Comparison of ENCODE assay signal across 11 cellular contexts in genomic region chr5:54455413-54456157, GRCh38. TPM values are rescaled to one million over a fixed set of nuclear protein-coding genes. Genes with fewer than 3 reads are reported as not detected.
DNase-seq lines count a peak whose midpoint lies in the region; ATAC-seq, FAIRE-seq and TF ChIP-seq lines count a peak whose summit lies in the region.
"Had no signal": no experiment of that assay in that cellular context is flagged by ENCODE, and none has a peak within 500 bp of the region (broad histone marks: within the 10 kb centered on the region; RNA-seq: fewer than 3 reads in every experiment).

Gene HSPB3, plus strand, starts transcription at chr5:54455699. Its CDS starts 91 bp downstream, at chr5:54455790.

- peaks cover 0 to 8% (median 3%) of the 10 kb centered on the region in 4 experiments; a peak in 5 of 7 replicates for H3K4me1 ChIP-seq in H1 (replicated peaks in 1 of 4; ENCODE audit: control insufficient read depth in 3 of 4, insufficient read depth in 4 of 4, low read length in 3 of 4)
- peaks cover 2% of the 10 kb centered on the region for H3K4me1 ChIP-seq in mesenchymal stem cell (ENCODE audit: control insufficient read depth, insufficient read depth, low read depth, low read length)
- H3K4me1 ChIP-seq: left lung had no signal

- no peak for ATAC-seq in HG02840 (IDR thresholded peaks at IDR 0.05; ENCODE audit: low FRiP score, unreplicated experiment)
- ATAC-seq: left lung had no signal

- no peak within 1 kb of the TSS for H4K91ac ChIP-seq in H1 (replicated peaks; ENCODE audit: insufficient read length, low read length)
- no peak within 1 kb of the TSS for H4K91ac ChIP-seq in mesenchymal stem cell (ENCODE audit: low read length)

- POLR2A ChIA-PET in H1 (lab: Charles Lee; ENCODE audit: partially characterized antibody), result no interaction called here

- H3K14ac ChIP-seq in H1 (ENCODE audit: insufficient read length) (no peak within 1 kb of the TSS), mesenchymal stem cell (ENCODE audit: low read length in 2 of 2) (no peak within 1 kb of the TSS)

- H3K79me1 ChIP-seq in H1 (ENCODE audit: low read depth, low read length) (no peaks in the 10 kb centered on the region), mesenchymal stem cell (replicated peaks; ENCODE audit: low read length, poor library complexity, severe bottlenecking) (no peaks in the 10 kb centered on the region)

- H3K4me3 ChIP-seq in HFF-Myc (replicated peaks; ENCODE audit: low read depth, low read length) (peak within 1 kb of the TSS; percentile 11; the same call in 1 of the 2 replicates), H1 (ENCODE audit: extremely low read depth in 1 of 4, insufficient read depth in 2 of 4, low read depth in 3 of 4, low read length in 4 of 4) (no peak within 1 kb of the TSS), mesenchymal stem cell (ENCODE audit: insufficient read depth in 1 of 2, low read depth in 1 of 2, low read length in 2 of 2) (no peak within 1 kb of the TSS)
- H3K4me3 ChIP-seq: left lung had no signal

- no peak within 1 kb of the TSS for H2BK120ac ChIP-seq in H1 (replicated peaks; ENCODE audit: low read depth, low read length)
- H2BK120ac ChIP-seq in mesenchymal stem cell (ENCODE audit: low read depth, low read length), result no peak within 1 kb of the TSS

- no peak within 1 kb of the TSS for H3K9ac ChIP-seq in H1 (replicated peaks in 1 of 4; ENCODE audit: extremely low read depth in 1 of 4, low read depth in 3 of 4, low read length in 3 of 4)
- H3K9ac ChIP-seq in mesenchymal stem cell (ENCODE audit: low read length), result no peak within 1 kb of the TSS

- peak; percentile 93 for DNase-seq in A172 (ENCODE audit: low spot score)
- DNase-seq in HFF-Myc (ENCODE audit: extremely low read depth, low read depth), result peak; percentile 72
- no peak for DNase-seq in H1 (ENCODE audit: low read depth in 1 of 2, low spot score in 2 of 2)
- peak; percentile 80 for DNase-seq in mesenchymal stem cell
- no peak for DNase-seq in cerebellar nuclear complex (lab: John Stamatoyannopoulos, UW)
- DNase-seq in GM13977 (ENCODE audit: low spot score), result no peak
- no peak for DNase-seq in cortex of kidney (lab: John Stamatoyannopoulos, UW)
- DNase-seq: COR-L47, left lung had no signal

- H2BK15ac ChIP-seq in H1 (ENCODE audit: low read length) (no peak within 1 kb of the TSS), mesenchymal stem cell (ENCODE audit: low read depth, poor library complexity, severe bottlenecking) (no peak within 1 kb of the TSS)

- no peak within 1 kb of the TSS for H4K8ac ChIP-seq in H1 (ENCODE audit: extremely low read depth, insufficient read depth, low read length)
- peak within 1 kb of the TSS; percentile 62 for H4K8ac ChIP-seq in mesenchymal stem cell (ENCODE audit: low read length)

- no peak within 1 kb of the TSS for H3K56ac ChIP-seq in H1 (replicated peaks; ENCODE audit: insufficient read length, low read depth, low read length)

- H2AFZ ChIP-seq in H1 (ENCODE audit: low read length) (peak within 1 kb of the TSS; percentile 50), mesenchymal stem cell (ENCODE audit: low read depth, low read length) (no peak within 1 kb of the TSS)

- no peak within 1 kb of the TSS for H3K18ac ChIP-seq in H1 (ENCODE audit: extremely low read depth, low read length)
- peak within 1 kb of the TSS in 1 of 2 experiments; percentile 28 for H3K18ac ChIP-seq in mesenchymal stem cell (ENCODE audit: low read depth in 1 of 2, low read length in 2 of 2)

- no peak within 1 kb of the TSS for H3K23ac ChIP-seq in H1 (ENCODE audit: insufficient read length)
- no peak within 1 kb of the TSS for H3K23ac ChIP-seq in mesenchymal stem cell (ENCODE audit: low read length in 2 of 2)

- no peak within 1 kb of the TSS for H4K5ac ChIP-seq in H1 (ENCODE audit: insufficient read length, low read depth, low read length)

- in situ Hi-C loops in GM13977 (cut with MboI; ENCODE audit: low pct_unique_long_range_greater_than_20kb, low sequenced_read_pairs, unreplicated experiment), result no loop called here

- TF ChIP-seq RAD21 in H1 (IDR thresholded peaks at IDR 0.05 in 1 of 2, conservative IDR thresholded peaks at IDR 0.05 in 1 of 2; ENCODE audit: low read depth in 2 of 2, low read length in 2 of 2), result no peak

- no peaks in the 10 kb centered on the region for H3K27me3 ChIP-seq in H1 (replicated peaks in 1 of 4; ENCODE audit: control insufficient read depth in 3 of 4, extremely low read depth in 1 of 4, insufficient read depth in 3 of 4, low read length in 3 of 4)
- no peaks in the 10 kb centered on the region for H3K27me3 ChIP-seq in mesenchymal stem cell (ENCODE audit: control insufficient read depth in 1 of 2, insufficient read depth in 1 of 2, low read length in 2 of 2)
- H3K27me3 ChIP-seq: left lung had no signal

- H2BK20ac ChIP-seq in H1 (ENCODE audit: low read length), result no peak within 1 kb of the TSS

- no peaks in the 10 kb centered on the region for H3K79me2 ChIP-seq in H1 (ENCODE audit: control insufficient read depth in 1 of 2, insufficient read depth in 2 of 2, low read length in 2 of 2)

- H2BK12ac ChIP-seq in H1 (ENCODE audit: low read depth, low read length), result no peak within 1 kb of the TSS
- peak within 1 kb of the TSS; percentile 69 to 76 for H2BK12ac ChIP-seq in mesenchymal stem cell (ENCODE audit: low read length in 2 of 2)

- WGBS in H1 (ENCODE audit: extremely low coverage in 1 of 2, insufficient coverage in 1 of 2, insufficient read length in 1 of 2, insufficient replicate concordance in 2 of 2, low coverage in 1 of 2, low lambda C conversion rate in 2 of 2, missing lambda C conversion rate in 1 of 2), 2 experiments, result 90% methylated on average over 18 of the region's 18 CpGs; no CpG with 5 or more reads in 1 of the 2 experiments
- WGBS in mesenchymal stem cell, result 85% methylated on average over 18 of the region's 18 CpGs

- FAIRE-seq in H1 (lab: Jason Lieb, UNC), result no peak

- H4K20me1 ChIP-seq in H1 (replicated peaks in 1 of 2; ENCODE audit: control insufficient read depth in 1 of 2, insufficient read depth in 2 of 2, low read length in 2 of 2), result no peaks in the 10 kb centered on the region

- no peak for TF ChIP-seq EP300 in H1 (IDR thresholded peaks at IDR 0.05; ENCODE audit: borderline replicate concordance in 1 of 2, low read depth in 2 of 2, low read length in 2 of 2)

- CTCF ChIA-PET in H1 (lab: Charles Lee; ENCODE audit: partially characterized antibody), result interaction anchor here (0.6 to 5.7 kb wide), 6 partner anchors 10 to 347 kb away, joined by 3 to 38 read pairs (median 5); no protein-coding TSS in a partner anchor

- no peak for TF ChIP-seq POLR2A in H1 (IDR thresholded peaks at IDR 0.05; ENCODE audit: control extremely low read depth in 1 of 2, low read depth in 2 of 2, low read length in 2 of 2)

- H3K27ac ChIP-seq in H1 (ENCODE audit: low read depth, low read length) (no peak within 1 kb of the TSS), mesenchymal stem cell (ENCODE audit: low read length, poor library complexity, severe bottlenecking) (no peak within 1 kb of the TSS)

- H3K23me2 ChIP-seq in H1 (ENCODE audit: low read depth, low read length), result no peaks in the 10 kb centered on the region; the same call in 1 of the 2 replicates

- H3K4ac ChIP-seq in H1 (replicated peaks; ENCODE audit: insufficient read length, low read depth, low read length), result no peak within 1 kb of the TSS
- no peak within 1 kb of the TSS for H3K4ac ChIP-seq in mesenchymal stem cell (ENCODE audit: low read depth in 1 of 2, low read length in 2 of 2)

- no peaks in the 10 kb centered on the region for H3K36me3 ChIP-seq in H1 (ENCODE audit: control insufficient read depth in 2 of 4, insufficient read depth in 4 of 4, low read length in 3 of 4)
- H3K36me3 ChIP-seq in mesenchymal stem cell (ENCODE audit: control insufficient read depth in 1 of 2, insufficient read depth in 2 of 2, low read depth in 1 of 2, low read length in 2 of 2), result no peaks in the 10 kb centered on the region
- H3K36me3 ChIP-seq: left lung had no signal

- no peak within 1 kb of the TSS for H3K4me2 ChIP-seq in H1 (ENCODE audit: insufficient read depth in 1 of 2, low read depth in 2 of 2, low read length in 2 of 2)
- H3K4me2 ChIP-seq in mesenchymal stem cell (ENCODE audit: low read length, poor library complexity, severe bottlenecking), result no peak within 1 kb of the TSS

- H2AK5ac ChIP-seq in H1 (ENCODE audit: low read depth, low read length) (no peak within 1 kb of the TSS), mesenchymal stem cell (ENCODE audit: low read length, severe bottlenecking) (no peak within 1 kb of the TSS)

- no peak for TF ChIP-seq CTCF in HFF-Myc (IDR thresholded peaks at IDR 0.05; ENCODE audit: low read depth, low read length, missing control alignments)
- no peak for TF ChIP-seq CTCF in H1 (IDR thresholded peaks at IDR 0.05; ENCODE audit: control extremely low read depth in 1 of 3, insufficient read depth in 1 of 3, low read depth in 1 of 3, low read length in 3 of 3)
- TF ChIP-seq CTCF in GM13977 (IDR thresholded peaks at IDR 0.05; ENCODE audit: extremely low read depth, insufficient read depth, missing control alignments), result no peak

- H3K9me3 ChIP-seq in H1 (ENCODE audit: insufficient read depth in 2 of 2, low read depth in 1 of 2, low read length in 1 of 2), result 0 out of 4 replicates have a peak, but pooled peaks cover 0 to 3% of the 10 kb centered on the region in 2 experiments
- H3K9me3 ChIP-seq in mesenchymal stem cell (ENCODE audit: control insufficient read depth, low read length), result no peaks in the 10 kb centered on the region
- H3K9me3 ChIP-seq: left lung had no signal

- H2BK5ac ChIP-seq in H1 (ENCODE audit: low read depth, low read length) (no peak within 1 kb of the TSS), mesenchymal stem cell (ENCODE audit: low read depth, low read length, poor library complexity, severe bottlenecking) (no peak within 1 kb of the TSS)

TF ChIP-seq in H1, 55 proteins besides CTCF, POLR2A, EP300 and RAD21:
- TF ChIP-seq BACH1 (IDR thresholded peaks at IDR 0.05; ENCODE audit: low read length) (no peak), HDAC6 (IDR thresholded peaks at IDR 0.05; ENCODE audit: low read depth, low read length) (no peak), SIN3A (conservative IDR thresholded peaks at IDR 0.05 in 1 of 2, IDR thresholded peaks at IDR 0.05 in 1 of 2; ENCODE audit: low read depth in 1 of 2, low read length in 2 of 2) (no peak), JUND (IDR thresholded peaks at IDR 0.05; ENCODE audit: low read length) (no peak), JUN (IDR thresholded peaks at IDR 0.05; ENCODE audit: low read depth, low read length) (no peak)

RNA-seq across cellular contexts. Expression of gene HSPB3, which starts in this region (rescaled TPM):
- total RNA-seq in A172 (2014; rRNA removed; shearing (Covaris generic)), result 1.7 and 2.4 TPM in 2 replicates
- total RNA-seq in H1 (2021; fragmentation: NEBNext Ultra II Directional; extraction: Animal tissue kit (Norgen Biotek cat#: 25700)), result not detected in 2 replicates
- polyA plus RNA-seq in H1 (2011; rRNA removed), result not detected in 2 replicates
- not detected for polyA plus RNA-seq in H1 (2011; cell fraction: cytosol; rRNA removed)
- not detected for polyA plus RNA-seq in H1 (2011; cell fraction: nucleus; rRNA removed)
- not detected in 4 replicates for polyA plus RNA-seq in H1 (2012, experiment 1 of 2)
- polyA plus RNA-seq in H1 (2012, experiment 2 of 2), result not detected
- polyA plus RNA-seq in H1 (2013, experiment 1 of 2), result not detected
- not detected for polyA plus RNA-seq in H1 (2013, experiment 2 of 2)
- polyA minus RNA-seq in H1 (2011; rRNA and poly(A)+ RNA removed), result 0.35 TPM in 1 of 2 replicates, not detected in the other
- not detected for polyA minus RNA-seq in H1 (2011; cell fraction: cytosol; rRNA and poly(A)+ RNA removed)
- polyA minus RNA-seq in H1 (2011; cell fraction: nucleus; rRNA and poly(A)+ RNA removed), result not detected
- 0.68 TPM for polyA plus RNA-seq in mesenchymal stem cell (2013, experiment 1 of 2)
- 0.59 TPM for polyA plus RNA-seq in mesenchymal stem cell (2013, experiment 2 of 2)
- total RNA-seq: T-helper 1 cell treated with Interleukin-12 subunit alpha and Interleukin-12 subunit beta and Interleukin-4 antibody, amounts not matched to agents 30 ng/mL and 1 ng/mL, for 36 hours had no signal

Comparison
In these comparisons a context has a peak if more than half of its experiments do, and no peak if none do; other contexts are left out.
1. DNase-seq: peak in A172 (single experiment), HFF-Myc (single experiment) and mesenchymal stem cell (single experiment); none in H1 (0 of 2), cerebellar nuclear complex (0 of 2), GM13977 (single experiment) and cortex of kidney (single experiment).